ENCODE assay signal across 17 cellular contexts in the genomic region with DNA sequence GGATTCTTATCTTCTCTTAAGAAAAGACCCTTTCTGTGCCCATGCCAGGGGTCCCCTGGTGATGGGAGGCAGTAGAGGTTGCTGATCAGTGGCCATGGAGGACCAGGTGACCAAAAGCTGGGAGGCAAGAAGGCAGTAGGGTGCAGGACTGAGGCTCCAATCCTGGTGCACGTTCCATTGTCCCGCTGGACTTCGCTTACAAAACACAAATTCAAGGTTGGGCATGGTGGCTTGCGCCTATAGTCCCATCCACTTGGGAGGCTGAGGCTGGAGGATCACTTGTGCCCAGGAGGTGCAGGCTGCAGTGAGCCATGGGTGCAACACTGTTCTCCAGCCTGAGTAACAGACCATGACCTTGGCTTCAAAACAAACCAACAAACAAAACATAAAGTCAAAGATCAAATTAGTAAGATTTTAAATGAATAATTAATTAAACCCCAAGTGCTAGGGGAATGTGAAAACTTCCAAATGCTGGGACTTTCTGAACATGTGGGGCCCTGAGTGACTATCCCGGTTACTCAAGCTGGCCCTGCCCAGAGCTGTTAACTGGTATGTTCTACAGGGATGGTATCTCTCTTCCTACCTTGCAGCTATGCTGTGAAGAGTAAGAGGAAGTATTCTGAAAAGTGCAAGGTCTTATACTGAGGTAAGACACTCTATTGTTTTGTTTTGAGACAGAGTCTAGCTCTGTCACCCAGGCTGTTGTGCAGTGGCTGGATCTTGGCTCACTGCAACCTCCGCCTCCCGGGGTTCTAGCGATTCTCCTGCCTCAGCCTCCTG.
DNase-seq lines count a peak whose midpoint lies in the region; ATAC-seq and TF ChIP-seq lines count a peak whose summit lies in the region.
"Had no signal": no experiment of that assay in that cellular context is flagged by ENCODE, and none has a peak within 500 bp of the region (broad histone marks: within the 10 kb centered on the region; RNA-seq: fewer than 3 reads in every experiment).

No MANE protein-coding gene starts in this region.

- no peak for DNase-seq in activated T-cell treated with anti-CD3 and anti-CD28 coated beads, Interleukin-2, amount 50 U/mL, for 72 hours
- DNase-seq in activated T-cell treated with anti-CD3 and anti-CD28 coated beads, Interleukin-2, amount 50 U/mL, for 1 hour, result no peak
- DNase-seq in UCSD-AML1 (lab: John Stamatoyannopoulos, UW; ENCODE audit: unreplicated experiment) (no peak), NCI-H2107 (lab: John Stamatoyannopoulos, UW) (no peak)
- DNase-seq: activated naive CD4-positive, alpha-beta T cell treated with anti-CD3 and anti-CD28 coated beads, Interleukin-2, amount 50 U/mL, for 16 hours; DMS153; kidney glomerular epithelial cell; NCI-H187; NCI-H510A; PC-9; psoas muscle had no signal

- no peaks in the 10 kb centered on the region for H3K36me3 ChIP-seq in OCI-LY1 (ENCODE audit: insufficient read depth, low read length)
- H3K36me3 ChIP-seq: breast epithelium had no signal

- no peak overlapping the region for H3K4me3 ChIP-seq in OCI-LY1 (ENCODE audit: low read depth, low read length, poor library complexity, severe bottlenecking)
- H3K4me3 ChIP-seq: breast epithelium, PC-9, psoas muscle had no signal

- no peak overlapping the region for H3K9ac ChIP-seq in OCI-LY1 (ENCODE audit: low read length)

- peak overlapping the region; percentile 66 for H3K27ac Mint-ChIP-seq in activated T-cell treated with anti-CD3 and anti-CD28 coated beads, Interleukin-2, amount 50 U/mL, for 72 hours
- H3K27ac Mint-ChIP-seq in stimulated activated memory B cell treated with anti-CD40 and anti-IgM and Interleukin-4, amounts not matched to agents 10 μg/mL and 1 μg/mL and 100 μg/mL, for 72 hours, result peak overlapping the region; percentile 61

- no peak overlapping the region for H2AFZ ChIP-seq in OCI-LY1 (ENCODE audit: low read length)
- H2AFZ ChIP-seq: PC-9 had no signal

- H3K4me1 ChIP-seq in OCI-LY1 (ENCODE audit: insufficient read depth, low read length, severe bottlenecking), result peaks cover 59% of the 10 kb centered on the region
- H3K4me1 ChIP-seq: breast epithelium, psoas muscle had no signal

- H3K9me3 ChIP-seq in OCI-LY1 (ENCODE audit: low read length), result no peaks in the 10 kb centered on the region
- H3K9me3 ChIP-seq: breast epithelium, psoas muscle had no signal

- TF ChIP-seq CTCF in OCI-LY1 (IDR thresholded peaks at IDR 0.05; ENCODE audit: low read length), result no peak

- H3K9me2 ChIP-seq in OCI-LY1 (ENCODE audit: low read depth, low read length), result no peaks in the 10 kb centered on the region

- no peaks in the 10 kb centered on the region for H3K27me3 ChIP-seq in OCI-LY1 (ENCODE audit: insufficient read depth, low read length)
- H3K27me3 ChIP-seq: breast epithelium had no signal

- ATAC-seq in activated T-cell treated with anti-CD3 and anti-CD28 coated beads, Interleukin-2, amount 50 U/mL, for 72 hours (replicated peaks in 1 of 2), result no peak
- ATAC-seq in esophagus mucosa, result peak; percentile 70
- ATAC-seq in stimulated activated memory B cell treated with anti-CD40 and anti-IgM and Interleukin-4, amounts not matched to agents 10 μg/mL and 1 μg/mL and 100 μg/mL, for 72 hours, result no peak
- no peak for ATAC-seq in HG02763 (IDR thresholded peaks at IDR 0.05; ENCODE audit: unreplicated experiment)
- ATAC-seq: psoas muscle had no signal

- H3K79me2 ChIP-seq in OCI-LY1 (ENCODE audit: insufficient read depth, low read length), result no peaks in the 10 kb centered on the region

- H4K20me1 ChIP-seq in OCI-LY1 (ENCODE audit: insufficient read depth, low read length), result no peaks in the 10 kb centered on the region

- peaks cover 0 to 1% of the 10 kb centered on the region in 2 donors for H3K36me3 Mint-ChIP-seq in activated T-cell treated with anti-CD3 and anti-CD28 coated beads, Interleukin-2, amount 50 U/mL, for 72 hours (ENCODE audit: insufficient read depth in 2 of 2)
- H3K36me3 Mint-ChIP-seq in stimulated activated memory B cell treated with anti-CD40 and anti-IgM and Interleukin-4, amounts not matched to agents 10 μg/mL and 1 μg/mL and 100 μg/mL, for 72 hours, result peaks cover 5% of the 10 kb centered on the region

- H3F3A ChIP-seq in OCI-LY1 (ENCODE audit: insufficient read depth, low read length), result no peaks in the 10 kb centered on the region

- H3K4me2 ChIP-seq in OCI-LY1 (ENCODE audit: low read length), result no peak overlapping the region
- H3K4me2 ChIP-seq: PC-9 had no signal

- H3K27me3 Mint-ChIP-seq in activated T-cell treated with anti-CD3 and anti-CD28 coated beads, Interleukin-2, amount 50 U/mL, for 72 hours (ENCODE audit: low read depth), result no peaks in the 10 kb centered on the region
- no peaks in the 10 kb centered on the region for H3K27me3 Mint-ChIP-seq in stimulated activated memory B cell treated with anti-CD40 and anti-IgM and Interleukin-4, amounts not matched to agents 10 μg/mL and 1 μg/mL and 100 μg/mL, for 72 hours

- peaks cover 54% of the 10 kb centered on the region for H3K4me1 Mint-ChIP-seq in activated T-cell treated with anti-CD3 and anti-CD28 coated beads, Interleukin-2, amount 50 U/mL, for 72 hours (ENCODE audit: low read depth)
- peaks cover 54% of the 10 kb centered on the region for H3K4me1 Mint-ChIP-seq in stimulated activated memory B cell treated with anti-CD40 and anti-IgM and Interleukin-4, amounts not matched to agents 10 μg/mL and 1 μg/mL and 100 μg/mL, for 72 hours

- peak overlapping the region; percentile 88 for H3K27ac ChIP-seq in OCI-LY1 (ENCODE audit: low read depth, low read length, poor library complexity, severe bottlenecking)
- H3K27ac ChIP-seq: breast epithelium, PC-9, psoas muscle, VCaP had no signal

- peak overlapping the region in 1 of 2 donors; percentile 14 for H3K4me3 Mint-ChIP-seq in activated T-cell treated with anti-CD3 and anti-CD28 coated beads, Interleukin-2, amount 50 U/mL, for 72 hours
- no peak overlapping the region for H3K4me3 Mint-ChIP-seq in stimulated activated memory B cell treated with anti-CD40 and anti-IgM and Interleukin-4, amounts not matched to agents 10 μg/mL and 1 μg/mL and 100 μg/mL, for 72 hours

- H3K9me3 Mint-ChIP-seq in activated T-cell treated with anti-CD3 and anti-CD28 coated beads, Interleukin-2, amount 50 U/mL, for 72 hours, result no peaks in the 10 kb centered on the region
- no peaks in the 10 kb centered on the region for H3K9me3 Mint-ChIP-seq in stimulated activated memory B cell treated with anti-CD40 and anti-IgM and Interleukin-4, amounts not matched to agents 10 μg/mL and 1 μg/mL and 100 μg/mL, for 72 hours
